17 cellular contexts compared by ENCODE assay signal in genomic region chr17:59601130-59601529, GRCh38. TPM values are rescaled to one million over a fixed set of nuclear protein-coding genes. Genes with fewer than 3 reads are reported as not detected.
DNase-seq lines count a peak whose midpoint lies in the region; ATAC-seq and TF ChIP-seq lines count a peak whose summit lies in the region.
"Had no signal": no experiment of that assay in that cellular context is flagged by ENCODE, and none has a peak within 500 bp of the region (broad histone marks: within the 10 kb centered on the region; RNA-seq: fewer than 3 reads in every experiment).

No MANE protein-coding gene starts in this region.

- CTCF ChIA-PET in WTC11 (lab: Charles Lee), result no interaction called here

- ATAC-seq in GM18508 (IDR thresholded peaks at IDR 0.05; ENCODE audit: insufficient read depth, unreplicated experiment), result peak; percentile 63
- ATAC-seq in HG02973 (IDR thresholded peaks at IDR 0.05; ENCODE audit: unreplicated experiment), result peak; percentile 56
- ATAC-seq in HG03025 (IDR thresholded peaks at IDR 0.05; ENCODE audit: low FRiP score, unreplicated experiment), result no peak
- no peak for ATAC-seq in WTC11
- ATAC-seq: right cardiac atrium had no signal

- peaks cover 15% of the 10 kb centered on the region for H3K36me3 Mint-ChIP-seq in activated naive CD8-positive, alpha-beta T cell treated with anti-CD3 and anti-CD28 coated beads for 36 hours
- peaks cover 24% of the 10 kb centered on the region for H3K36me3 Mint-ChIP-seq in WTC11

- H3K4me3 Mint-ChIP-seq in activated naive CD8-positive, alpha-beta T cell treated with anti-CD3 and anti-CD28 coated beads for 36 hours, result peak overlapping the region; percentile 27
- no peak overlapping the region for H3K4me3 Mint-ChIP-seq in WTC11

- H3K27me3 Mint-ChIP-seq in activated naive CD8-positive, alpha-beta T cell treated with anti-CD3 and anti-CD28 coated beads for 36 hours, result no peaks in the 10 kb centered on the region
- H3K27me3 Mint-ChIP-seq in WTC11 (ENCODE audit: low read depth), result no peaks in the 10 kb centered on the region

- H3K27ac Mint-ChIP-seq in activated naive CD8-positive, alpha-beta T cell treated with anti-CD3 and anti-CD28 coated beads for 36 hours, result peak overlapping the region; percentile 74
- H3K27ac Mint-ChIP-seq in WTC11, result no peak overlapping the region

- peaks cover 10% of the 10 kb centered on the region for H3K4me1 Mint-ChIP-seq in activated naive CD8-positive, alpha-beta T cell treated with anti-CD3 and anti-CD28 coated beads for 36 hours
- H3K4me1 Mint-ChIP-seq in WTC11, result peaks cover 4% of the 10 kb centered on the region

- POLR2A ChIA-PET in WTC11 (lab: Charles Lee), result interaction anchor here (0.7 to 2.1 kb wide), 2 partner anchors 19 to 56 kb away, joined by 5 to 7 read pairs; partner anchors contain the start of gene CLTC

- DNase-seq in activated T-cell treated with anti-CD3 and anti-CD28 coated beads for 48 hours (ENCODE audit: low read depth), result peak; percentile 9
- no peak for DNase-seq in activated T-cell treated with anti-CD3 and anti-CD28 coated beads for 4 hours
- DNase-seq in activated naive CD8-positive, alpha-beta T cell treated with anti-CD3 and anti-CD28 coated beads for 36 hours, result peak; percentile 15
- DNase-seq in WTC11 (ENCODE audit: low spot score), result no peak
- no peak for DNase-seq in NCI-H446 (lab: John Stamatoyannopoulos, UW)
- DNase-seq: ACHN, DMS153, head of caudate nucleus, MM.1S, NCI-H1694, NCI-H2227 treated with DMSO at 0.1 percent for 48 hours, nucleus accumbens, right cardiac atrium, SK-N-SH had no signal

- no peak for TF ChIP-seq CTCF in WTC11 (IDR thresholded peaks at IDR 0.05)

- no peaks in the 10 kb centered on the region for H3K9me3 Mint-ChIP-seq in activated naive CD8-positive, alpha-beta T cell treated with anti-CD3 and anti-CD28 coated beads for 36 hours
- no peaks in the 10 kb centered on the region for H3K9me3 Mint-ChIP-seq in WTC11

TF ChIP-seq in WTC11, 78 proteins besides CTCF, POLR2A, EP300 and RAD21:
- TF ChIP-seq MXD4 (CRISPR knock-in tag; IDR thresholded peaks at IDR 0.05; ENCODE audit: borderline replicate concordance) (no peak), FOXP1 (CRISPR knock-in tag; IDR thresholded peaks at IDR 0.05; ENCODE audit: borderline replicate concordance) (no peak)

RNA-seq across cellular contexts. Expression of gene CLTC, which starts 18.6 kb away (rescaled TPM):
- total RNA-seq in activated naive CD8-positive, alpha-beta T cell treated with anti-CD3 and anti-CD28 coated beads for 36 hours, result 100 to 1,000 TPM; 154 to 161 TPM
- total RNA-seq in WTC11 (2021), result 238 to 283 TPM (median 240 TPM) in 3 replicates

RNA-seq across cellular contexts. Expression of gene DHX40, which starts 35.7 kb away (rescaled TPM):
- total RNA-seq in activated naive CD8-positive, alpha-beta T cell treated with anti-CD3 and anti-CD28 coated beads for 36 hours, result 10 to 100 TPM; 23.3 to 24.0 TPM
- 26.9 to 29.6 TPM (median 28.8 TPM) in 3 replicates for total RNA-seq in WTC11 (2021)

Comparison
In these comparisons a context has a peak if more than half of its experiments do, and no peak if none do; other contexts are left out.
1. DNase-seq: peak in activated T-cell treated with anti-CD3 and anti-CD28 coated beads for 48 hours (single experiment) and activated naive CD8-positive, alpha-beta T cell treated with anti-CD3 and anti-CD28 coated beads for 36 hours (single experiment); none in activated T-cell treated with anti-CD3 and anti-CD28 coated beads for 4 hours (single experiment), WTC11 (single experiment) and NCI-H446 (0 of 2).
2. ATAC-seq: peak in GM18508 (single experiment) and HG02973 (single experiment); none in HG03025 (single experiment) and WTC11 (single experiment).